Comparison of ENCODE assay signal across 1 cellular context in genomic region chr20:62121776-62122658, GRCh38.
TF ChIP-seq lines count a peak whose summit lies in the region.

TSS of gene LSM14B (plus strand) at chr20:62122475. CDS start at chr20:62122667, 192 bp downstream.

TF ChIP-seq in K562, 482 proteins besides CTCF, POLR2A, EP300 and RAD21 (continued from another document and continues in another):
- TF ChIP-seq, protein P1, sequence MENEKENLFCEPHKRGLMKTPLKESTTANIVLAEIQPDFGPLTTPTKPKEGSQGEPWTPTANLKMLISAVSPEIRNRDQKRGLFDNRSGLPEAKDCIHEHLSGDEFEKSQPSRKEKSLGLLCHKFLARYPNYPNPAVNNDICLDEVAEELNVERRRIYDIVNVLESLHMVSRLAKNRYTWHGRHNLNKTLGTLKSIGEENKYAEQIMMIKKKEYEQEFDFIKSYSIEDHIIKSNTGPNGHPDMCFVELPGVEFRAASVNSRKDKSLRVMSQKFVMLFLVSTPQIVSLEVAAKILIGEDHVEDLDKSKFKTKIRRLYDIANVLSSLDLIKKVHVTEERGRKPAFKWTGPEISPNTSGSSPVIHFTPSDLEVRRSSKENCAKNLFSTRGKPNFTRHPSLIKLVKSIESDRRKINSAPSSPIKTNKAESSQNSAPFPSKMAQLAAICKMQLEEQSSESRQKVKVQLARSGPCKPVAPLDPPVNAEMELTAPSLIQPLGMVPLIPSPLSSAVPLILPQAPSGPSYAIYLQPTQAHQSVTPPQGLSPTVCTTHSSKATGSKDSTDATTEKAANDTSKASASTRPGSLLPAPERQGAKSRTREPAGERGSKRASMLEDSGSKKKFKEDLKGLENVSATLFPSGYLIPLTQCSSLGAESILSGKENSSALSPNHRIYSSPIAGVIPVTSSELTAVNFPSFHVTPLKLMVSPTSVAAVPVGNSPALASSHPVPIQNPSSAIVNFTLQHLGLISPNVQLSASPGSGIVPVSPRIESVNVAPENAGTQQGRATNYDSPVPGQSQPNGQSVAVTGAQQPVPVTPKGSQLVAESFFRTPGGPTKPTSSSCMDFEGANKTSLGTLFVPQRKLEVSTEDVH (IDR thresholded peaks at IDR 0.05; ENCODE audit: low read depth, partially characterized antibody), result no peak
- 0 out of 2 replicates have a peak, but pooled peaks have one; percentile 16 for TF ChIP-seq NCOR1 (IDR thresholded peaks at IDR 0.05)
- TF ChIP-seq DPF2 (IDR thresholded peaks at IDR 0.05), result no peak
- peak; percentile 70 for TF ChIP-seq GABPA (tag; conservative IDR thresholded peaks at IDR 0.05; ENCODE audit: low read depth)
- TF ChIP-seq THAP12 (CRISPR knock-in tag; IDR thresholded peaks at IDR 0.05), result no peak
- TF ChIP-seq DACH1 (IDR thresholded peaks at IDR 0.05; ENCODE audit: partially characterized antibody), result peak; percentile 63
- no peak for TF ChIP-seq KLF10 (CRISPR knock-in tag; IDR thresholded peaks at IDR 0.05)
- TF ChIP-seq TFAP4 (CRISPR knock-in tag; IDR thresholded peaks at IDR 0.05; ENCODE audit: borderline replicate concordance), result peak; percentile 96
- TF ChIP-seq TGIF2 (CRISPR knock-in tag; IDR thresholded peaks at IDR 0.05), result 0 out of 2 replicates have a peak, but pooled peaks have one; percentile 12
- peak; percentile 83 for TF ChIP-seq MYC (IDR thresholded peaks at IDR 0.05; ENCODE audit: low read depth, low read length)
- TF ChIP-seq MYC (CRISPR knock-in tag; IDR thresholded peaks at IDR 0.05; ENCODE audit: borderline replicate concordance, low read depth), result no peak
- TF ChIP-seq PRPF4 (IDR thresholded peaks at IDR 0.05; ENCODE audit: insufficient read depth, low read depth, low read length, poor library complexity, severe bottlenecking), result peak; percentile 59
- 0 out of 2 replicates have a peak, but pooled peaks have one; percentile 6 for TF ChIP-seq HMGXB4 (CRISPR knock-in tag; IDR thresholded peaks at IDR 0.05)
- TF ChIP-seq KDM5B (IDR thresholded peaks at IDR 0.05; ENCODE audit: insufficient replicate concordance, low read depth, low read length), result peak; percentile 44
- TF ChIP-seq ZNF143 (CRISPR knock-in tag; IDR thresholded peaks at IDR 0.05), result 0 out of 2 replicates have a peak, but pooled peaks have one; percentile 37
- no peak for TF ChIP-seq ATF1 (CRISPR knock-in tag; IDR thresholded peaks at IDR 0.05)
- peak; percentile 56; the same call in 1 of the 2 replicates for TF ChIP-seq ATF1 (tag; IDR thresholded peaks at IDR 0.05)
- TF ChIP-seq BHLHE40 (IDR thresholded peaks at IDR 0.05; ENCODE audit: low read length), result peak; percentile 99
- TF ChIP-seq ESRRA (IDR thresholded peaks at IDR 0.05; ENCODE audit: borderline replicate concordance, low read depth), result peak; percentile 91; the same call in 1 of the 2 replicates
- no peak for TF ChIP-seq HDAC8 (tag; IDR thresholded peaks at IDR 0.05)
- TF ChIP-seq, protein P2, sequence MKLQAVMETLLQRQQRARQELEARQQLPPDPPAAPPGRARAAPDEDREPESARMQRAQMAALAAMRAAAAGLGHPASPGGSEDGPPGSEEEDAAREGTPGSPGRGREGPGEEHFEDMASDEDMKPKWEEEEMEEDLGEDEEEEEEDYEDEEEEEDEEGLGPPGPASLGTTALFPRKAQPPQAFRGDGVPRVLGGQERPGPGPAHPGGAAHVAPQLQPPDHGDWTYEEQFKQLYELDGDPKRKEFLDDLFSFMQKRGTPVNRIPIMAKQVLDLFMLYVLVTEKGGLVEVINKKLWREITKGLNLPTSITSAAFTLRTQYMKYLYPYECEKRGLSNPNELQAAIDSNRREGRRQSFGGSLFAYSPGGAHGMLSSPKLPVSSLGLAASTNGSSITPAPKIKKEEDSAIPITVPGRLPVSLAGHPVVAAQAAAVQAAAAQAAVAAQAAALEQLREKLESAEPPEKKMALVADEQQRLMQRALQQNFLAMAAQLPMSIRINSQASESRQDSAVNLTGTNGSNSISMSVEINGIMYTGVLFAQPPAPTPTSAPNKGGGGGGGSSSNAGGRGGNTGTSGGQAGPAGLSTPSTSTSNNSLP (IDR thresholded peaks at IDR 0.05; ENCODE audit: borderline replicate concordance, low read depth, low read length), result no peak
- TF ChIP-seq FIP1L1 (IDR thresholded peaks at IDR 0.05; ENCODE audit: low read depth, low read length, poor library complexity, severe bottlenecking), result peak; percentile 45
- no peak for TF ChIP-seq SMAD1 (IDR thresholded peaks at IDR 0.05; ENCODE audit: low read depth, low read length, partially characterized antibody)
- peak; percentile 53; the same call in 1 of the 2 replicates for TF ChIP-seq CREB3L1 (IDR thresholded peaks at IDR 0.05; ENCODE audit: borderline replicate concordance, low read depth)
- no peak for TF ChIP-seq ZNF316 (IDR thresholded peaks at IDR 0.05)
- TF ChIP-seq, protein P3, sequence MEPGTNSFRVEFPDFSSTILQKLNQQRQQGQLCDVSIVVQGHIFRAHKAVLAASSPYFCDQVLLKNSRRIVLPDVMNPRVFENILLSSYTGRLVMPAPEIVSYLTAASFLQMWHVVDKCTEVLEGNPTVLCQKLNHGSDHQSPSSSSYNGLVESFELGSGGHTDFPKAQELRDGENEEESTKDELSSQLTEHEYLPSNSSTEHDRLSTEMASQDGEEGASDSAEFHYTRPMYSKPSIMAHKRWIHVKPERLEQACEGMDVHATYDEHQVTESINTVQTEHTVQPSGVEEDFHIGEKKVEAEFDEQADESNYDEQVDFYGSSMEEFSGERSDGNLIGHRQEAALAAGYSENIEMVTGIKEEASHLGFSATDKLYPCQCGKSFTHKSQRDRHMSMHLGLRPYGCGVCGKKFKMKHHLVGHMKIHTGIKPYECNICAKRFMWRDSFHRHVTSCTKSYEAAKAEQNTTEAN (CRISPR knock-in tag; IDR thresholded peaks at IDR 0.05), result peak; percentile 86
- no peak for TF ChIP-seq OTX1 (CRISPR knock-in tag; IDR thresholded peaks at IDR 0.05)
- TF ChIP-seq ZNF639 (CRISPR knock-in tag; conservative IDR thresholded peaks at IDR 0.05 in 1 of 2, IDR thresholded peaks at IDR 0.05 in 1 of 2), result peak in 1 of 2 experiments; percentile 95; a peak in 2 of 4 replicates
- TF ChIP-seq EGR1 (conservative IDR thresholded peaks at IDR 0.05), result peak; percentile 67
- TF ChIP-seq E2F4 (CRISPR knock-in tag; IDR thresholded peaks at IDR 0.05; ENCODE audit: low read depth), result peak; percentile 92
- TF ChIP-seq, protein P4, sequence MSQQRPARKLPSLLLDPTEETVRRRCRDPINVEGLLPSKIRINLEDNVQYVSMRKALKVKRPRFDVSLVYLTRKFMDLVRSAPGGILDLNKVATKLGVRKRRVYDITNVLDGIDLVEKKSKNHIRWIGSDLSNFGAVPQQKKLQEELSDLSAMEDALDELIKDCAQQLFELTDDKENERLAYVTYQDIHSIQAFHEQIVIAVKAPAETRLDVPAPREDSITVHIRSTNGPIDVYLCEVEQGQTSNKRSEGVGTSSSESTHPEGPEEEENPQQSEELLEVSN (IDR thresholded peaks at IDR 0.05; ENCODE audit: borderline replicate concordance in 1 of 2, extremely low read depth in 1 of 2, insufficient read depth in 1 of 2, insufficient read length in 1 of 2, low read depth in 1 of 2, low read length in 1 of 2, poor library complexity in 1 of 2, severe bottlenecking in 1 of 2), result peak; percentile 60 to 90
- peak; percentile 96 for TF ChIP-seq GMEB1 (CRISPR knock-in tag; IDR thresholded peaks at IDR 0.05)
- no peak for TF ChIP-seq EZH2 (IDR thresholded peaks at IDR 0.05; ENCODE audit: borderline replicate concordance, low read depth, low read length)
- peak; percentile 77 for TF ChIP-seq POLR2G (IDR thresholded peaks at IDR 0.05; ENCODE audit: low read depth, low read length)
- no peak for TF ChIP-seq ZNF740 (CRISPR knock-in tag; IDR thresholded peaks at IDR 0.05)
- TF ChIP-seq ZNF740 (tag; IDR thresholded peaks at IDR 0.05), result 0 out of 4 replicates have a peak, but pooled peaks of 1 of the 2 experiments have one; percentile 30
- TF ChIP-seq GATAD2B (IDR thresholded peaks at IDR 0.05; ENCODE audit: borderline replicate concordance), result peak; percentile 92
- TF ChIP-seq CHD2 (IDR thresholded peaks at IDR 0.05; ENCODE audit: low read depth, low read length), result peak; percentile 85
- peak; percentile 65 for TF ChIP-seq MEIS2 (IDR thresholded peaks at IDR 0.05; ENCODE audit: partially characterized antibody)
- TF ChIP-seq ZNF431 (CRISPR knock-in tag; IDR thresholded peaks at IDR 0.05), result no peak
- TF ChIP-seq L3MBTL2 (IDR thresholded peaks at IDR 0.05), result peak; percentile 83
- peak; percentile 45; the same call in 1 of the 2 replicates for TF ChIP-seq MYNN (IDR thresholded peaks at IDR 0.05)
- TF ChIP-seq MYNN (CRISPR knock-in tag; IDR thresholded peaks at IDR 0.05), result no peak
